In the genomic region with DNA sequence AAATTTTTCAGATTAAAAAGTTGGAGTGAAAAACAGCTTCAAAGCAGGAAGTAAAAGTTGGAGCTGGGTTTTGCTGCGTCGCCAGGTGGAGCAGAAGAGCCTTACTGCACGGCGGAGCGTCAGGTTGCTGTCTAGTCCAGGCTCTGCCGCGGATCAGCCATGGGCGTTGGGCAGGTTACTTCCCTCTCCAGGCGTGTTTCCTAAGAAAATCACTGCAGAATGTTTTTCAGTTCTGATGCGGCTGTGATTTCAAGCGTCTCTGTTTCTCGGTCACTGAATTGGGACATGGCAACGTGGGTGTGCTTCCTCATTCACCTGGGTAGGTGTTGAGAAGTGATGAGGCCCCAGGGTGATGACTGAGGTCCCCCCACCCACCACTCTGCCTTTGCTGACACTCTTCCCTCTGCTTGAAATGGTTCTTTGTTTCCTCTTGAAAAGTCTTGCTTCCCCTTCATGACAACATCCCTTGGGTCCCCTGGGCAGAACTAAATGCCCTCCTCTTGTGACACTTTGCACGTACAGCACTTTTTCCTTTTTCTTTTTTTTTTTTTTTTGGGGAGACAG, we compare ENCODE assay signal across 8 cellular contexts. TPM values are rescaled to one million over a fixed set of nuclear protein-coding genes. Genes with fewer than 3 reads are reported as not detected.
DNase-seq lines count a peak whose midpoint lies in the region; ATAC-seq and TF ChIP-seq lines count a peak whose summit lies in the region.

No MANE protein-coding gene starts in this region.

- H3K79me2 ChIP-seq in DND-41 (ENCODE audit: insufficient read depth, low read length), result peaks cover 99% of the 10 kb centered on the region

- H3K4me1 Mint-ChIP-seq in immature natural killer cell, result peaks cover 99 to 100% of the 10 kb centered on the region in 2 donors

- H3K4me1 ChIP-seq in DND-41 (ENCODE audit: insufficient read depth, low read length), result peaks cover 100% of the 10 kb centered on the region

- H3K4me3 Mint-ChIP-seq in immature natural killer cell, result peak overlapping the region; percentile 85 to 98 (median 89)

- H3K36me3 ChIP-seq in DND-41 (ENCODE audit: insufficient read depth, low read length), result peaks cover 86% of the 10 kb centered on the region

- no peaks in the 10 kb centered on the region for H3K9me3 Mint-ChIP-seq in immature natural killer cell

- DNase-seq in DND-41, result peak; percentile 74
- DNase-seq in activated CD4-positive, alpha-beta T cell treated with anti-CD3 and anti-CD28 coated beads, Interleukin-2, amount 50 U/mL, for 4 hours, result peak; percentile 53 to 61
- peak; percentile 54 to 61 (median 59) for DNase-seq in immature natural killer cell
- no peak for DNase-seq in NCI-H1092 (lab: John Stamatoyannopoulos, UW)
- no peak for DNase-seq in inferior parietal cortex (ENCODE audit: extremely low spot score)
- no peak for DNase-seq in activated CD4-positive, CD25-positive, alpha-beta regulatory T cell treated with anti-CD3 and anti-CD28 coated beads, Interleukin-2, amount 50 U/mL, for 72 hours
- no peak for DNase-seq in NCI-H2107 (lab: John Stamatoyannopoulos, UW)

- H4K20me1 ChIP-seq in DND-41 (ENCODE audit: insufficient read depth, low read length), result no peaks in the 10 kb centered on the region; the same call in 1 of the 2 replicates

- no peak for ATAC-seq in DND-41 (ENCODE audit: insufficient read depth, low read depth)
- ATAC-seq in HG03159 (IDR thresholded peaks at IDR 0.05; ENCODE audit: unreplicated experiment), result peak; percentile 37

- H3K27me3 Mint-ChIP-seq in immature natural killer cell (ENCODE audit: low read depth in 3 of 3), result peaks cover 10 to 36% (median 14%) of the 10 kb centered on the region in 3 donors

- no peak overlapping the region for H2AFZ ChIP-seq in DND-41 (ENCODE audit: low read depth, low read length)

- H3K36me3 Mint-ChIP-seq in immature natural killer cell, result peaks cover 36 to 65% (median 44%) of the 10 kb centered on the region in 3 donors

- H3K9ac ChIP-seq in DND-41 (ENCODE audit: low read depth, low read length), result peak overlapping the region; percentile 78

- no peaks in the 10 kb centered on the region for H3K9me3 ChIP-seq in DND-41 (ENCODE audit: insufficient read depth, low read length, severe bottlenecking)

- H3K27ac ChIP-seq in DND-41 (ENCODE audit: low read length), result peak overlapping the region; percentile 90

- TF ChIP-seq CTCF in DND-41 (IDR thresholded peaks at IDR 0.05; ENCODE audit: borderline replicate concordance, extremely low read depth, low read length, poor library complexity, severe bottlenecking), result peak; percentile 47

- no peaks in the 10 kb centered on the region for H3K27me3 ChIP-seq in DND-41 (ENCODE audit: insufficient read depth, low read length, poor library complexity)

- H3K4me2 ChIP-seq in DND-41 (ENCODE audit: insufficient read depth, low read length), result peak overlapping the region; percentile 63

- H3K4me3 ChIP-seq in DND-41 (ENCODE audit: low read depth in 1 of 2, low read length in 2 of 2), result peak overlapping the region in 1 of 2 experiments; percentile 23; a peak in 2 of 4 replicates

- peak overlapping the region; percentile 98 to 100 (median 100) for H3K27ac Mint-ChIP-seq in immature natural killer cell

RNA-seq across cellular contexts. Expression of a gene that starts 7.6 kb away (rescaled TPM):
- polyA plus RNA-seq in immature natural killer cell, result 100 to 1,000 TPM in 1 of 3 donors, 10 to 100 TPM in 2; 56.8 to 135 (median 76.3) TPM

Comparison
In these comparisons a context has a peak if more than half of its experiments do, and no peak if none do; other contexts are left out.
1. DNase-seq: peak in DND-41 (single experiment), activated CD4-positive, alpha-beta T cell treated with anti-CD3 and anti-CD28 coated beads, Interleukin-2, amount 50 U/mL, for 4 hours (2 of 2) and immature natural killer cell (3 of 3); none in NCI-H1092 (single experiment), inferior parietal cortex (single experiment), activated CD4-positive, CD25-positive, alpha-beta regulatory T cell treated with anti-CD3 and anti-CD28 coated beads, Interleukin-2, amount 50 U/mL, for 72 hours (single experiment) and NCI-H2107 (single experiment).